28 cellular contexts compared by ENCODE assay signal in the genomic region with DNA sequence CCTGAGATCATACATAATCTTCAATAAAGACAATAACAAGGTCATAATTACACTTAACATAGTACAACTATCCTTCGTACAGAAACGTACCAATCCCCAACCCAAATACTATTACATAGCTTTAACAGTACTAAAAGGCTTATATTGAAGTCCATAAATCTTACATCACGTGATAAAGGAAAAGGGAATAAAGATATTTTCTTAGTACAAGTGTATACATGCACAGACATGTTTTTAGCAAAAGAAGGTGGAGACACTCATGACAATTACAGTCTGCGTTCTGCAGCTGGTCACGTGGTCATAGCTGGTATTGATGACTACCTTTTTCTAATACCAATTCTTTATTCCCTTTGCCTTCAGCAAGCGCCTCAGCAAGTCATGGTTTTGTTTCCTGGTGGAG.
"Had no signal": no experiment of that assay in that cellular context is flagged by ENCODE, and none has a peak within 500 bp of the region (broad histone marks: within the 10 kb centered on the region; RNA-seq: fewer than 3 reads in every experiment).

No MANE protein-coding gene starts in this region.

- H3K9ac ChIP-seq: neural progenitor cell, parathyroid adenoma had no signal

- H3K27ac ChIP-seq: neural progenitor cell, ovary, parathyroid adenoma, psoas muscle, skin epidermis, spleen, suprapubic skin, testis, tibial artery, transverse colon, upper lobe of right lung, uterus had no signal

- H3K4me3 ChIP-seq: neural progenitor cell, ovary, psoas muscle, skin epidermis, smooth muscle cell, spleen, suprapubic skin, testis, tibial artery, transverse colon, upper lobe of right lung, uterus had no signal

- H3K27me3 ChIP-seq: neural progenitor cell, ovary, spleen, suprapubic skin, testis, tibial artery, transverse colon, upper lobe of right lung, uterus had no signal

- H3K9me3 ChIP-seq: ovary, psoas muscle, testis, tibial artery, transverse colon, upper lobe of right lung, uterus had no signal

- H3K36me3 ChIP-seq: neural progenitor cell, ovary, spleen, suprapubic skin, tibial artery, transverse colon, upper lobe of right lung, uterus had no signal

- H3K4me2 ChIP-seq: neural progenitor cell, smooth muscle cell had no signal

- ATAC-seq: natural killer cell; psoas muscle; right cardiac atrium; sciatic nerve; stimulated activated memory B cell treated with anti-CD40 and anti-IgM and Interleukin-4, amounts not matched to agents 10 μg/mL and 1 μg/mL and 100 μg/mL, for 72 hours; stimulated activated naive CD8-positive, alpha-beta T cell treated with anti-CD3 and anti-CD28 coated beads, Interleukin-15, amount 100 ng/mL, for 72 hours; stimulated activated naive CD8-positive, alpha-beta T cell treated with anti-CD3 and anti-CD28 coated beads, Interleukin-15, Interleukin-2, amounts not matched to agents 100 U/mL and 50 U/mL, for 24 hours; upper lobe of right lung had no signal

- H2AFZ ChIP-seq: parathyroid adenoma had no signal

- H3K79me2 ChIP-seq: parathyroid adenoma had no signal

- H3K4me1 ChIP-seq: neural progenitor cell, parathyroid adenoma, psoas muscle, spleen, suprapubic skin, testis, tibial artery, transverse colon, upper lobe of right lung, uterus had no signal

- DNase-seq: natural killer cell; occipital lobe; ovary; posterior cingulate gyrus; psoas muscle; right cardiac atrium; spleen; stimulated activated CD4-positive, alpha-beta T cell treated with anti-CD3 and anti-CD28 coated beads, Interleukin-12 subunit alpha, Interleukin-12 subunit beta, amount 100 ng/mL, for 4 hours; stimulated activated CD4-positive, alpha-beta T cell treated with anti-CD3 and anti-CD28 coated beads, Interleukin-1b, Interleukin-23, amount 100 ng/mL, for 48 hours; stimulated activated CD4-positive, alpha-beta T cell treated with anti-CD3 and anti-CD28 coated beads, Interleukin-4, amount 100 ng/mL, for 1 hour; stimulated activated CD4-positive, alpha-beta T cell treated with anti-CD3 and anti-CD28 coated beads, Interleukin-4, amount 100 ng/mL, for 4 hours; stimulated activated CD8-positive, alpha-beta memory T cell treated with anti-CD3 and anti-CD28 coated beads, Interleukin-4, amount 100 ng/mL, for 48 hours; stimulated activated naive CD4-positive, alpha-beta T cell; stimulated activated naive CD8-positive, alpha-beta T cell treated with anti-CD3 and anti-CD28 coated beads, Interleukin-15, amount 100 ng/mL, for 72 hours; stimulated activated naive CD8-positive, alpha-beta T cell treated with anti-CD3 and anti-CD28 coated beads, Interleukin-15, Interleukin-2, amounts not matched to agents 100 U/mL and 50 U/mL, for 24 hours; substantia nigra; testis; tibial artery; transverse colon; upper lobe of right lung; uterus had no signal
